Comparison of ENCODE assay signal across 28 cellular contexts in genomic region chr20:55678970-55679667, GRCh38.
"Had no signal": no experiment of that assay in that cellular context is flagged by ENCODE, and none has a peak within 500 bp of the region (broad histone marks: within the 10 kb centered on the region; RNA-seq: fewer than 3 reads in every experiment).

No MANE protein-coding gene starts in this region.

- DNase-seq: effector memory CD4-positive, alpha-beta T cell; foreskin keratinocyte; heart left ventricle; hippocampal formation; immature natural killer cell; islet precursor cell; kidney glomerular epithelial cell; mesenchymal stem cell; midbrain; naive thymus-derived CD8-positive, alpha-beta T cell; nephron progenitor cell; nucleus accumbens; spleen; stimulated activated CD4-positive, alpha-beta T cell treated with anti-CD3 and anti-CD28 coated beads, Interleukin-4, amount 100 ng/mL, for 4 hours; stimulated activated naive CD8-positive, alpha-beta T cell treated with anti-CD3 and anti-CD28 coated beads, Interleukin-15, Interleukin-2, amounts not matched to agents 100 U/mL and 50 U/mL, for 24 hours; substantia nigra; upper lobe of left lung had no signal

- H3K27me3 Mint-ChIP-seq: naive thymus-derived CD8-positive, alpha-beta T cell; stimulated activated memory B cell treated with anti-CD40 and anti-IgM and Interleukin-4, amounts not matched to agents 10 μg/mL and 1 μg/mL and 100 μg/mL, for 72 hours had no signal

- H3K4me1 ChIP-seq: foreskin keratinocyte, heart left ventricle, prostate gland, right atrium auricular region, spleen, tibial nerve, upper lobe of left lung had no signal

- H3K9me3 Mint-ChIP-seq: nephron progenitor cell had no signal

- H3K4me3 ChIP-seq: esophagus muscularis mucosa, gastroesophageal sphincter, heart left ventricle, prostate gland, right atrium auricular region, skin epidermis, spleen, thoracic aorta, tibial nerve, upper lobe of left lung had no signal

- FAIRE-seq: colon, endothelial cell of umbilical vein, urothelium cell line had no signal

- H3K27ac ChIP-seq: esophagus muscularis mucosa, foreskin keratinocyte, gastroesophageal sphincter, heart left ventricle, prostate gland, right atrium auricular region, skin epidermis, spleen, thoracic aorta, tibial nerve, upper lobe of left lung had no signal

- H3K36me3 Mint-ChIP-seq: immature natural killer cell; naive thymus-derived CD8-positive, alpha-beta T cell; stimulated activated memory B cell treated with anti-CD40 and anti-IgM and Interleukin-4, amounts not matched to agents 10 μg/mL and 1 μg/mL and 100 μg/mL, for 72 hours had no signal

- H3K27ac Mint-ChIP-seq: immature natural killer cell; naive thymus-derived CD8-positive, alpha-beta T cell; nephron progenitor cell; stimulated activated memory B cell treated with anti-CD40 and anti-IgM and Interleukin-4, amounts not matched to agents 10 μg/mL and 1 μg/mL and 100 μg/mL, for 72 hours had no signal

- H3K27me3 ChIP-seq: esophagus muscularis mucosa, foreskin keratinocyte, gastroesophageal sphincter, heart left ventricle, right atrium auricular region, spleen, tibial nerve, upper lobe of left lung had no signal

- H3K4me1 Mint-ChIP-seq: immature natural killer cell; naive thymus-derived CD8-positive, alpha-beta T cell; stimulated activated memory B cell treated with anti-CD40 and anti-IgM and Interleukin-4, amounts not matched to agents 10 μg/mL and 1 μg/mL and 100 μg/mL, for 72 hours had no signal

- H3K4me3 Mint-ChIP-seq: immature natural killer cell; naive thymus-derived CD8-positive, alpha-beta T cell; nephron progenitor cell; stimulated activated memory B cell treated with anti-CD40 and anti-IgM and Interleukin-4, amounts not matched to agents 10 μg/mL and 1 μg/mL and 100 μg/mL, for 72 hours had no signal

- H3K9me3 ChIP-seq: esophagus muscularis mucosa, gastroesophageal sphincter, heart left ventricle, prostate gland, right atrium auricular region, spleen, thoracic aorta, tibial nerve, upper lobe of left lung had no signal

- H3K36me3 ChIP-seq: esophagus muscularis mucosa, gastroesophageal sphincter, heart left ventricle, prostate gland, right atrium auricular region, spleen, thoracic aorta, tibial nerve, upper lobe of left lung had no signal

- ATAC-seq: foreskin keratinocyte; gastroesophageal sphincter; heart left ventricle; naive thymus-derived CD8-positive, alpha-beta T cell; stimulated activated memory B cell treated with anti-CD40 and anti-IgM and Interleukin-4, amounts not matched to agents 10 μg/mL and 1 μg/mL and 100 μg/mL, for 72 hours; stimulated activated naive CD8-positive, alpha-beta T cell treated with anti-CD3 and anti-CD28 coated beads, Interleukin-15, Interleukin-2, amounts not matched to agents 100 U/mL and 50 U/mL, for 24 hours had no signal
